3 cellular contexts compared by ENCODE assay signal in genomic region chrY:22828049-22828448, GRCh38.
DNase-seq lines count a peak whose midpoint lies in the region; ATAC-seq lines count a peak whose summit lies in the region.
"Not testable (repeated sequence)": the region's sequence is repeated elsewhere in the genome, so short reads cannot be mapped to it uniquely, and the experiment has no call there.

No MANE protein-coding gene starts in this region.

- ATAC-seq in Right ventricle myocardium inferior (peak; percentile 37), Right ventricle myocardium superior (ENCODE audit: poor library complexity) (peak; percentile 44), left ventricle myocardium superior (peak; percentile 35)

- not testable (repeated sequence) for DNase-seq in Right ventricle myocardium inferior (ENCODE audit: missing footprints); Right ventricle myocardium superior; left ventricle myocardium superior

- intact Hi-C loops in Right ventricle myocardium inferior (cut with DNase I); Right ventricle myocardium superior (cut with DNase I); left ventricle myocardium superior (cut with micrococcal nuclease): not testable (repeated sequence)
